10 cellular contexts compared by ENCODE assay signal in the genomic region with DNA sequence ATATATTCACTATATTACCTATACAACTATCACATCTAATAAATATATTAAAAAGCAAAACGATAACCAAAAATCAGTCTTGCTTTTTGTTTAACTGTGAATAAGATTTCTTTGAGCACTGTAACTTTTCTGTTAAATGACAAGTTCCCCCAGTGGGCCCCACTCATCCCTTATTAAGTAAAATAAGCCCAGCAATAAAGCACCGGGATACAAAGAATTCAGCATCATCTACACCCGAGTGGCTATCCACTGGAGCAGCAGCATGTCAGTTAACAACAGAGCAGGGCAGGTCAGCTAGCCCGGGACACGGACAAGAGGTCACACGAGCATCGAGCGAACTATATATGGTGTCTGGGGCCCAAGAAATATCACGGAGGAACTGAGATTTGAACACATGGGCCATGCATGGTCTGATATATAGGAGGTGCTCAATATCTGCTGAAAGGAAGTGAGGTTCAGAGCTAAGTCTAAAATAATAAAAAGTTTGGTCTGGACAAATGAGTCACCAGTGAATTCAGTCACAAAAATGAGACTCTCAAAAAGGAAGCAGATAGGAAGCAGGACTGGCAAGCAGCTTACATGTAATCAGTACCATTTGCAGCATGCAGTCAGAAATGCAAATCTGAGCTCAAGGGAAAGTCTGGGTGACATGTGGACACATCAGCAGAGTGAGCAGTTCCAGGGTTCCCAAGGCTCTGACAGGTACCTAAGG. TPM values are rescaled to one million over a fixed set of nuclear protein-coding genes. Genes with fewer than 3 reads are reported as not detected.
DNase-seq lines count a peak whose midpoint lies in the region; ATAC-seq, FAIRE-seq and TF ChIP-seq lines count a peak whose summit lies in the region.
"Had no signal": no experiment of that assay in that cellular context is flagged by ENCODE, and none has a peak within 500 bp of the region (broad histone marks: within the 10 kb centered on the region; RNA-seq: fewer than 3 reads in every experiment).

No MANE protein-coding gene starts in this region.

- peak; percentile 85 for FAIRE-seq in GM18507 (lab: Jason Lieb, UNC)

- peaks cover 30% of the 10 kb centered on the region for H3K36me3 Mint-ChIP-seq in Caco-2 (ENCODE audit: insufficient read depth, unreplicated experiment)

- BruUV-seq in Caco-2 (replicated peaks; lab: Mats Ljungman, UMichigan) = no TSS peak

- no peak overlapping the region for H3K9ac ChIP-seq in fibroblast of lung (ENCODE audit: insufficient read depth, low read length)
- H3K9ac ChIP-seq: parathyroid adenoma had no signal

- ATAC-seq in GM21737 (IDR thresholded peaks at IDR 0.05; ENCODE audit: unreplicated experiment) = peak; percentile 55
- ATAC-seq in upper lobe of right lung = no peak

- no peak overlapping the region for H3K27ac ChIP-seq in fibroblast of lung (ENCODE audit: insufficient read depth, low read length)
- H3K27ac ChIP-seq in upper lobe of right lung = no peak overlapping the region
- H3K27ac ChIP-seq: parathyroid adenoma had no signal

- no peak overlapping the region for H2AFZ ChIP-seq in fibroblast of lung (ENCODE audit: low read length)
- H2AFZ ChIP-seq: parathyroid adenoma had no signal

- H3K27ac Mint-ChIP-seq in Caco-2 (ENCODE audit: unreplicated experiment) = no peak overlapping the region
- H3K27ac Mint-ChIP-seq: T-helper 1 cell treated with Interleukin-12 subunit alpha and Interleukin-12 subunit beta and Interleukin-4 antibody, amounts not matched to agents 30 μg/mL and 1 μg/mL, for 36 hours had no signal

- no peak for TF ChIP-seq CTCF in fibroblast of lung (conservative IDR thresholded peaks at IDR 0.05 in 1 of 2, IDR thresholded peaks at IDR 0.05 in 1 of 2; ENCODE audit: low read depth in 1 of 2, low read length in 2 of 2)
- TF ChIP-seq CTCF in Caco-2 (IDR thresholded peaks at IDR 0.05; ENCODE audit: insufficient read depth in 1 of 2, low read depth in 1 of 2, low read length in 1 of 2, severe bottlenecking in 1 of 2, unreplicated experiment in 1 of 2) = no peak
- TF ChIP-seq CTCF in upper lobe of right lung (IDR thresholded peaks at IDR 0.05) = no peak

- peaks cover 16% of the 10 kb centered on the region for H3K79me2 ChIP-seq in fibroblast of lung (ENCODE audit: control insufficient read depth, insufficient read depth, low read length)

- peak overlapping the region; percentile 8 for H3K4me2 ChIP-seq in fibroblast of lung (ENCODE audit: extremely low read depth, insufficient read depth, low read length)

- no peaks in the 10 kb centered on the region for H3K4me1 Mint-ChIP-seq in Caco-2 (ENCODE audit: low read depth, unreplicated experiment)

- intact Hi-C loops in Caco-2 (cut with micrococcal nuclease; ENCODE audit: unreplicated experiment) (no loop called here), upper lobe of right lung (cut with DNase I) (no loop called here)

- no peak overlapping the region for H3K4me3 ChIP-seq in fibroblast of lung (replicated peaks in 1 of 4; ENCODE audit: control extremely low read depth in 1 of 4, insufficient read depth in 1 of 4, low read depth in 3 of 4, low read length in 4 of 4)
- H3K4me3 ChIP-seq in Caco-2 (ENCODE audit: low read depth, low read length) = no peak overlapping the region
- H3K4me3 ChIP-seq in upper lobe of right lung = no peak overlapping the region

- no peaks in the 10 kb centered on the region for H3K27me3 Mint-ChIP-seq in Caco-2 (ENCODE audit: insufficient read depth, unreplicated experiment)

- H3K4me1 ChIP-seq in fibroblast of lung (ENCODE audit: control insufficient read depth, extremely low read depth, insufficient read depth, low read length) (peaks cover 9% of the 10 kb centered on the region), Caco-2 (no peaks in the 10 kb centered on the region), upper lobe of right lung (peaks cover 26% of the 10 kb centered on the region)

- no peaks in the 10 kb centered on the region for H3K9me3 Mint-ChIP-seq in Caco-2 (ENCODE audit: unreplicated experiment)
- H3K9me3 Mint-ChIP-seq: T-helper 1 cell treated with Interleukin-12 subunit alpha and Interleukin-12 subunit beta and Interleukin-4 antibody, amounts not matched to agents 30 μg/mL and 1 μg/mL, for 36 hours had no signal

- H3K36me3 ChIP-seq in fibroblast of lung (ENCODE audit: control insufficient read depth, insufficient read depth, low read length) = peaks cover 7% of the 10 kb centered on the region
- peaks cover 7% of the 10 kb centered on the region for H3K36me3 ChIP-seq in Caco-2 (ENCODE audit: control insufficient read depth, insufficient read depth, low read length)
- peaks cover 25% of the 10 kb centered on the region for H3K36me3 ChIP-seq in upper lobe of right lung

- H3K4me3 Mint-ChIP-seq in Caco-2 (ENCODE audit: unreplicated experiment) = no peak overlapping the region
- H3K4me3 Mint-ChIP-seq: T-helper 1 cell treated with Interleukin-12 subunit alpha and Interleukin-12 subunit beta and Interleukin-4 antibody, amounts not matched to agents 30 μg/mL and 1 μg/mL, for 36 hours had no signal

- H3K27me3 ChIP-seq in fibroblast of lung (ENCODE audit: control insufficient read depth, insufficient read depth, low read length) = no peaks in the 10 kb centered on the region
- no peaks in the 10 kb centered on the region for H3K27me3 ChIP-seq in Caco-2 (replicated peaks; ENCODE audit: control insufficient read depth, insufficient read depth, low read length)
- H3K27me3 ChIP-seq in upper lobe of right lung = no peaks in the 10 kb centered on the region

- no peaks in the 10 kb centered on the region for H3K9me3 ChIP-seq in fibroblast of lung (ENCODE audit: control insufficient read depth, insufficient read depth, low read depth, low read length)
- no peaks in the 10 kb centered on the region for H3K9me3 ChIP-seq in Caco-2
- no peaks in the 10 kb centered on the region for H3K9me3 ChIP-seq in upper lobe of right lung

- CTCF ChIA-PET in Caco-2 (lab: Charles Lee) = no interaction called here

- POLR2A ChIA-PET in Caco-2 (lab: Charles Lee) = no interaction called here

- no peaks in the 10 kb centered on the region for H4K20me1 ChIP-seq in fibroblast of lung (ENCODE audit: control insufficient read depth, extremely low read depth, insufficient read depth, low read length)

- DNase-seq in GM18507 (ENCODE audit: extremely low spot score, insufficient read length, low read depth) (peak; percentile 36), M059J (ENCODE audit: low read depth) (peak; percentile 72), fibroblast of lung (ENCODE audit: low read depth in 2 of 2) (peak; percentile 27 to 84), UCSD-AML1 (lab: John Stamatoyannopoulos, UW; ENCODE audit: unreplicated experiment) (no peak), Caco-2 (no peak), cerebellum (ENCODE audit: low spot score) (no peak), upper lobe of right lung (no peak)

RNA-seq across cellular contexts. Expression of gene ERCC6, which starts 4.1 kb away (rescaled TPM):
- total RNA-seq in M059J (2014; rRNA removed; shearing (Covaris generic)) = 8.9 and 11.3 TPM in 2 replicates
- total RNA-seq in fibroblast of lung (12.6 and 14.4 TPM in 2 replicates), Caco-2 (2022) (30.2 and 32.0 TPM in 2 replicates), cerebellum (44.9 TPM), upper lobe of right lung (33.9 TPM)
- polyA plus RNA-seq in fibroblast of lung = 6.2 and 6.9 TPM in 2 replicates
- 4.8 and 5.0 TPM in 2 replicates for polyA plus RNA-seq in fibroblast of lung (2012)
- 27.5 and 32.4 TPM in 2 replicates for polyA minus RNA-seq in fibroblast of lung (ENCODE audit: low replicate concordance)

Comparison
In these comparisons a context has a peak if more than half of its experiments do, and no peak if none do; other contexts are left out.
1. DNase-seq: peak in GM18507 (single experiment), M059J (single experiment) and fibroblast of lung (2 of 2); none in UCSD-AML1 (single experiment), Caco-2 (0 of 2), cerebellum (single experiment) and upper lobe of right lung (single experiment).